In genomic region chr10:1735562-1735961, GRCh38 we compare ENCODE assay signal across 32 cellular contexts. TPM values are rescaled to one million over a fixed set of nuclear protein-coding genes. Genes with fewer than 3 reads are reported as not detected.
DNase-seq lines count a peak whose midpoint lies in the region; ATAC-seq and TF ChIP-seq lines count a peak whose summit lies in the region.
"Had no signal": no experiment of that assay in that cellular context is flagged by ENCODE, and none has a peak within 500 bp of the region (broad histone marks: within the 10 kb centered on the region; RNA-seq: fewer than 3 reads in every experiment).

No MANE protein-coding gene starts in this region.

- no peak for TF ChIP-seq CTCF in endothelial cell (IDR thresholded peaks at IDR 0.05; ENCODE audit: unreplicated experiment)

- no peak overlapping the region for H3K9ac ChIP-seq in HUES64 (ENCODE audit: low read depth, low read length)

- no peaks in the 10 kb centered on the region for H3K36me3 ChIP-seq in HUES64 (ENCODE audit: insufficient read depth, low read length)
- H3K36me3 ChIP-seq: esophagus muscularis mucosa had no signal

- H3K9me3 ChIP-seq in HUES64 (ENCODE audit: insufficient read depth, low read depth, low read length) = no peaks in the 10 kb centered on the region
- H3K9me3 ChIP-seq: Caco-2, esophagus muscularis mucosa had no signal

- H3K36me3 Mint-ChIP-seq in activated naive CD4-positive, alpha-beta T cell treated with anti-CD3 and anti-CD28 coated beads, Interleukin-2, amount 50 U/mL, for 24 hours = no peaks in the 10 kb centered on the region
- no peaks in the 10 kb centered on the region for H3K36me3 Mint-ChIP-seq in endothelial cell (ENCODE audit: low read depth, unreplicated experiment)
- H3K36me3 Mint-ChIP-seq: immature natural killer cell had no signal

- H3K4me3 ChIP-seq in HUES64 (ENCODE audit: low read length) = peak overlapping the region; percentile 55; the same call in 1 of the 2 replicates
- H3K4me3 ChIP-seq: coronary artery, esophagus muscularis mucosa had no signal

- peaks cover 13% of the 10 kb centered on the region for H3K4me1 Mint-ChIP-seq in activated naive CD4-positive, alpha-beta T cell treated with anti-CD3 and anti-CD28 coated beads, Interleukin-2, amount 50 U/mL, for 24 hours
- H3K4me1 Mint-ChIP-seq in endothelial cell (ENCODE audit: unreplicated experiment) = peaks cover 26% of the 10 kb centered on the region
- H3K4me1 Mint-ChIP-seq: immature natural killer cell had no signal

- no peak for DNase-seq in activated naive CD4-positive, alpha-beta T cell (lab: John Stamatoyannopoulos, UW)
- DNase-seq in endothelial cell (ENCODE audit: low spot score) (no peak), SK-N-DZ (ENCODE audit: low spot score) (no peak)
- DNase-seq: activated CD4-positive, alpha-beta T cell treated with anti-CD3 and anti-CD28 coated beads for 4 hours; activated naive CD4-positive, alpha-beta T cell treated with anti-CD3 and anti-CD28 coated beads for 36 hours; activated T-cell treated with anti-CD3 and anti-CD28 coated beads, Interleukin-2, amount 50 U/mL, for 4 hours; amniotic stem cell; Caco-2; DND-41; foreskin melanocyte; HFFc6; immature natural killer cell; mesenchymal stem cell; NCI-H1048; NCI-H2029; NCI-H446; NK-92 treated with Interleukin-12 subunit alpha and Interleukin-12 subunit beta, amount 100 ng/mL, for 24 hours; SHP77; stimulated activated CD4-positive, alpha-beta T cell treated with anti-CD3 and anti-CD28 coated beads, Interleukin-2, amount 100 ng/mL, for 24 hours had no signal

- H3K4me1 ChIP-seq in HUES64 (ENCODE audit: insufficient read depth, low read length) = 0 out of 2 replicates have a peak, but pooled peaks cover 9% of the 10 kb centered on the region
- H3K4me1 ChIP-seq: Caco-2 had no signal

- H3K9me3 Mint-ChIP-seq in activated naive CD4-positive, alpha-beta T cell treated with anti-CD3 and anti-CD28 coated beads, Interleukin-2, amount 50 U/mL, for 24 hours = no peaks in the 10 kb centered on the region
- no peaks in the 10 kb centered on the region for H3K9me3 Mint-ChIP-seq in endothelial cell (ENCODE audit: unreplicated experiment)
- H3K9me3 Mint-ChIP-seq: activated naive CD4-positive, alpha-beta T cell treated with anti-CD3 and anti-CD28 coated beads for 36 hours; activated T-cell treated with anti-CD3 and anti-CD28 coated beads, Interleukin-2, amount 50 U/mL, for 4 hours had no signal

- ATAC-seq in HG02588 (IDR thresholded peaks at IDR 0.05; ENCODE audit: unreplicated experiment) = no peak
- no peak for ATAC-seq in GM18498 (IDR thresholded peaks at IDR 0.05; ENCODE audit: unreplicated experiment)
- no peak for ATAC-seq in HG02852 (IDR thresholded peaks at IDR 0.05; ENCODE audit: unreplicated experiment)
- ATAC-seq: activated T-cell treated with anti-CD3 and anti-CD28 coated beads, Interleukin-2, amount 50 U/mL, for 4 hours; left lobe of liver had no signal

- 87% methylated on average over 8 of the region's 8 CpGs for WGBS in HUES64

- no peak overlapping the region for H3K27ac ChIP-seq in HUES64 (ENCODE audit: low read depth, low read length)
- H3K27ac ChIP-seq: coronary artery, esophagus muscularis mucosa had no signal

- H3K4me3 Mint-ChIP-seq in activated naive CD4-positive, alpha-beta T cell treated with anti-CD3 and anti-CD28 coated beads, Interleukin-2, amount 50 U/mL, for 24 hours = peak overlapping the region; percentile 23
- H3K4me3 Mint-ChIP-seq in endothelial cell (ENCODE audit: unreplicated experiment) = peak overlapping the region; percentile 89
- H3K4me3 Mint-ChIP-seq: HFFc6 had no signal

- no peak overlapping the region for H3K27ac Mint-ChIP-seq in activated naive CD4-positive, alpha-beta T cell treated with anti-CD3 and anti-CD28 coated beads, Interleukin-2, amount 50 U/mL, for 24 hours
- H3K27ac Mint-ChIP-seq in endothelial cell (ENCODE audit: unreplicated experiment) = peak overlapping the region; percentile 48
- H3K27ac Mint-ChIP-seq: activated naive CD4-positive, alpha-beta T cell treated with anti-CD3 and anti-CD28 coated beads for 36 hours; HFFc6; immature natural killer cell had no signal

- H3K27me3 Mint-ChIP-seq in activated naive CD4-positive, alpha-beta T cell treated with anti-CD3 and anti-CD28 coated beads, Interleukin-2, amount 50 U/mL, for 24 hours = peaks cover 61% of the 10 kb centered on the region
- H3K27me3 Mint-ChIP-seq in endothelial cell (ENCODE audit: unreplicated experiment) = peaks cover 1% of the 10 kb centered on the region

- peaks cover 65% of the 10 kb centered on the region for H3K27me3 ChIP-seq in HUES64 (ENCODE audit: insufficient read depth, low read length)

RNA-seq across cellular contexts. Expression of gene ADARB2, which starts 1.8 kb away (rescaled TPM):
- polyA plus RNA-seq in HUES64 (2013, experiment 1 of 2) = 0.55 TPM
- polyA plus RNA-seq in HUES64 (2013, experiment 2 of 2) = 1.1 TPM
- total RNA-seq in endothelial cell (ENCODE audit: unreplicated experiment) = 54.9 TPM
- polyA plus RNA-seq in SK-N-DZ (2014; cell fraction: cytosol; rRNA removed) = 0.26 and 0.98 TPM in 2 replicates
- 1.1 TPM in 2 replicates for polyA plus RNA-seq in SK-N-DZ (2014; cell fraction: nucleus; rRNA removed)
- total RNA-seq: activated CD8-positive, alpha-beta memory T cell treated with anti-CD3 and anti-CD28 coated beads for 36 hours; HFFc6; HT1080; osteoblast; ureter had no signal
- polyA plus RNA-seq: BJ had no signal
